12 cellular contexts compared by ENCODE assay signal in the genomic region with DNA sequence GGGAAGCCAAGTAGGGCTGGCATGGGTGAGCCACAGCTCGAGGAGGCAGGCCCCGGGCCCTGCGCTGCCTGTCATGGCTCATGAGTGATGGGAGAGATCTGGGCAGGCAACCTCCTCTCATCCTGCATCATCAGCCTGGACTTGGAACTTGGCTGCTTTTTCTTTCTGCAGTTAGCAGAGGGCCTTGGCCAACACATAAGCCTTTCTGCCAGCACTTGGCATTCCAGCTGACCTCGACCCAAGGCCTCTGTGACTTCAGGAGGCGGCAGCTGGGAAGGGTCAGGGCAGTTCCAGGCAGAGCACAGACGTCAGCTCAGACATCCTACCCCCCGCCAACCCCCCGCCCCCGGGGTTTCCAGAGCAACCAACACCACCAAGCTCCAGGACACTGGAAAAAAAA. TPM values are rescaled to one million over a fixed set of nuclear protein-coding genes. Genes with fewer than 3 reads are reported as not detected.
DNase-seq lines count a peak whose midpoint lies in the region; ATAC-seq and TF ChIP-seq lines count a peak whose summit lies in the region.
"Had no signal": no experiment of that assay in that cellular context is flagged by ENCODE, and none has a peak within 500 bp of the region (broad histone marks: within the 10 kb centered on the region; RNA-seq: fewer than 3 reads in every experiment).

No MANE protein-coding gene starts in this region.

- H3K27me3 ChIP-seq in hepatocyte (no peaks in the 10 kb centered on the region), spleen (replicated peaks in 1 of 7) (peaks cover 0 to 24% (median 0%) of the 10 kb centered on the region in 7 donors)

- TF ChIP-seq CTCF in brain (conservative IDR thresholded peaks at IDR 0.05) (no peak), hepatocyte (IDR thresholded peaks at IDR 0.05; ENCODE audit: poor library complexity) (no peak), spleen (IDR thresholded peaks at IDR 0.05 in 8 of 11, conservative IDR thresholded peaks at IDR 0.05 in 3 of 11) (no peak)

- H3K36me3 Mint-ChIP-seq in brain: no peaks in the 10 kb centered on the region
- H3K36me3 Mint-ChIP-seq in effector memory CD8-positive, alpha-beta T cell (ENCODE audit: insufficient read depth): no peaks in the 10 kb centered on the region
- H3K36me3 Mint-ChIP-seq: activated naive CD8-positive, alpha-beta T cell treated with anti-CD3 and anti-CD28 coated beads for 36 hours had no signal

- DNase-seq in EL (peak; percentile 8), hepatocyte (ENCODE audit: low spot score) (no peak), spleen (peak; percentile 83), T-helper 9 cell (no peak), NCI-H69 (lab: John Stamatoyannopoulos, UW) (no peak), RKO (ENCODE audit: low spot score) (no peak)
- DNase-seq in effector memory CD8-positive, alpha-beta T cell: no peak
- DNase-seq: activated CD4-positive, alpha-beta T cell treated with anti-CD3 and anti-CD28 coated beads, Interleukin-2, amount 50 U/mL, for 4 hours; activated naive CD8-positive, alpha-beta T cell treated with anti-CD3 and anti-CD28 coated beads for 36 hours; stimulated activated naive CD4-positive, alpha-beta T cell treated with Interleukin-2 at 50 U/mL for 16 hours had no signal

- no peak overlapping the region for H2AFZ ChIP-seq in hepatocyte

- H3K79me2 ChIP-seq in hepatocyte: peaks cover 82% of the 10 kb centered on the region

- H3K4me3 ChIP-seq in hepatocyte (no peak overlapping the region), spleen (no peak overlapping the region)
- H3K4me3 ChIP-seq: SK-N-MC had no signal

- WGBS in hepatocyte (ENCODE audit: low lambda C conversion rate, missing lambda C conversion rate): 84% methylated on average over 8 of the region's 9 CpGs
- WGBS in spleen, 5 donors: 27 to 72% (median 58%) methylated on average over 9 of the region's 9 CpGs

- H3K9me3 ChIP-seq in hepatocyte (ENCODE audit: low read depth): no peaks in the 10 kb centered on the region
- H3K9me3 ChIP-seq in spleen: no peaks in the 10 kb centered on the region

- H3K4me1 Mint-ChIP-seq in brain: peaks cover 87% of the 10 kb centered on the region
- peaks cover 5 to 6% of the 10 kb centered on the region in 2 donors for H3K4me1 Mint-ChIP-seq in effector memory CD8-positive, alpha-beta T cell (ENCODE audit: low read depth in 2 of 2)

- peaks cover 20% of the 10 kb centered on the region for H3K4me1 ChIP-seq in hepatocyte (ENCODE audit: insufficient read depth)
- H3K4me1 ChIP-seq in spleen: peaks cover 5 to 67% (median 39%) of the 10 kb centered on the region in 6 donors

- intact Hi-C loops in spleen (cut with DNase I; ENCODE audit: low total_unique reads): no loop called here

- H3K4me3 Mint-ChIP-seq in brain: peak overlapping the region in 3 of 5 experiments; percentile 2 to 31 (median 25)
- H3K4me3 Mint-ChIP-seq in effector memory CD8-positive, alpha-beta T cell: no peak overlapping the region
- H3K4me3 Mint-ChIP-seq: activated naive CD8-positive, alpha-beta T cell treated with anti-CD3 and anti-CD28 coated beads for 36 hours had no signal

- peaks cover 23% of the 10 kb centered on the region for H4K20me1 ChIP-seq in hepatocyte (ENCODE audit: insufficient read depth, poor library complexity, severe bottlenecking)

- H3K36me3 ChIP-seq in hepatocyte (replicated peaks; ENCODE audit: insufficient read depth, low read depth) (no peaks in the 10 kb centered on the region), spleen (peaks cover 0 to 45% (median 3%) of the 10 kb centered on the region in 6 donors)

- H3K9me2 ChIP-seq in hepatocyte (replicated peaks; ENCODE audit: insufficient read depth): no peaks in the 10 kb centered on the region

- peak overlapping the region; percentile 8 for H3K27ac ChIP-seq in hepatocyte
- H3K27ac ChIP-seq in spleen: peak overlapping the region in 7 of 8 donors; percentile 39 to 65 (median 55)
- H3K27ac ChIP-seq: SK-N-MC had no signal

- peaks cover 0 to 9% (median 0%) of the 10 kb centered on the region in 5 experiments for H3K9me3 Mint-ChIP-seq in brain
- no peaks in the 10 kb centered on the region for H3K9me3 Mint-ChIP-seq in effector memory CD8-positive, alpha-beta T cell
- H3K9me3 Mint-ChIP-seq: activated naive CD8-positive, alpha-beta T cell treated with anti-CD3 and anti-CD28 coated beads for 36 hours had no signal

- H3K27me3 Mint-ChIP-seq in brain: peaks cover 3% of the 10 kb centered on the region
- peaks cover 24 to 37% of the 10 kb centered on the region in 2 donors for H3K27me3 Mint-ChIP-seq in effector memory CD8-positive, alpha-beta T cell

- TF ChIP-seq POLR2A in spleen (IDR thresholded peaks at IDR 0.05): no peak

- ATAC-seq in effector memory CD8-positive, alpha-beta T cell (replicated peaks): no peak

- H3K4me2 ChIP-seq in hepatocyte: no peak overlapping the region

- H3K27ac Mint-ChIP-seq in brain: peak overlapping the region; percentile 35 to 71 (median 58)
- no peak overlapping the region for H3K27ac Mint-ChIP-seq in effector memory CD8-positive, alpha-beta T cell
- H3K27ac Mint-ChIP-seq: activated naive CD8-positive, alpha-beta T cell treated with anti-CD3 and anti-CD28 coated beads for 36 hours had no signal

RNA-seq across cellular contexts. Expression of a gene that starts 7.6 kb away (rescaled TPM):
- polyA plus RNA-seq in brain (ENCODE audit: insufficient read depth, low read depth, low replicate concordance) (7.4 TPM), hepatocyte (13.2 and 21.4 TPM in 2 replicates), spleen (10 to 100 TPM in 2 of 3 donors, 1 to 10 TPM in 1; 6.4 to 18.2 (median 13.6) TPM)
- total RNA-seq in hepatocyte (46.1 and 48.6 TPM in 2 replicates), spleen (10 to 100 TPM; 28.9 to 50.9 (median 39.9) TPM)

Comparison
In these comparisons a context has a peak if more than half of its experiments do, and no peak if none do; other contexts are left out.
1. DNase-seq: peak in EL (single experiment) and spleen (single experiment); none in hepatocyte (single experiment), T-helper 9 cell (single experiment), effector memory CD8-positive, alpha-beta T cell (0 of 3), NCI-H69 (single experiment) and RKO (single experiment).
2. H3K27ac Mint-ChIP-seq: peak in brain (5 of 5); none in effector memory CD8-positive, alpha-beta T cell (0 of 2).
3. H3K4me3 Mint-ChIP-seq: peak in brain (3 of 5); none in effector memory CD8-positive, alpha-beta T cell (0 of 2).